Comparison of ENCODE assay signal across 26 cellular contexts in the genomic region with DNA sequence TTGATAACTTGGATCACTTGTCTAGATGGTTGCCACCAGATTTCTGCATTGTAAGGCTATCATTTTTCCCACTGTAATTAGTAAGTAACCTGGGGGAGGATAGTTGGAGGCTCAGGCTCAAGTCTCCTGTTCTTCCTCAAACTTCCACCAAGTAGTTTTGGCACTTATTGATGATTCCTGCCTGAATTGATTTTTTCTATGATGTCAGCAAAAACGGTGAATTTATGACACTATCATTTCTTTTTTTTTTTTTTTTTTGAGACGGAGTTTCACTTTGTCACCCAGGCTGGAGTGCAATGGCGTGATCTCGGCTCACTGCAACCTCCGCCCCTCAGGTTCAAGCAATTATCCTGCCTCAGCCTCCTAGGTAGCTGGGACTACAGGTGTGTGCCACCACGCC. TPM values are rescaled to one million over a fixed set of nuclear protein-coding genes. Genes with fewer than 3 reads are reported as not detected.
DNase-seq lines count a peak whose midpoint lies in the region; ATAC-seq and TF ChIP-seq lines count a peak whose summit lies in the region.
"Had no signal": no experiment of that assay in that cellular context is flagged by ENCODE, and none has a peak within 500 bp of the region (broad histone marks: within the 10 kb centered on the region; RNA-seq: fewer than 3 reads in every experiment).

No MANE protein-coding gene starts in this region.

- H3K27ac Mint-ChIP-seq in activated CD8-positive, alpha-beta memory T cell treated with anti-CD3 and anti-CD28 coated beads, Interleukin-2, amount 10 ng/mL, durations not matched to agents 7 days and 5 days, result peak overlapping the region; percentile 97
- peak overlapping the region; percentile 47 for H3K27ac Mint-ChIP-seq in Caco-2 (ENCODE audit: unreplicated experiment)
- peak overlapping the region; percentile 94 for H3K27ac Mint-ChIP-seq in activated CD4-positive, alpha-beta memory T cell treated with anti-CD3 and anti-CD28 coated beads for 36 hours
- H3K27ac Mint-ChIP-seq: neural progenitor cell had no signal

- H3K4me3 ChIP-seq in Caco-2 (ENCODE audit: low read depth, low read length) (no peak overlapping the region), hepatocyte (no peak overlapping the region)
- H3K4me3 ChIP-seq: MG63, neural progenitor cell, right atrium auricular region, SJCRH30, spleen, suprapubic skin, upper lobe of right lung had no signal

- no peak for TF ChIP-seq CTCF in Caco-2 (IDR thresholded peaks at IDR 0.05; ENCODE audit: insufficient read depth in 1 of 2, low read depth in 1 of 2, low read length in 1 of 2, severe bottlenecking in 1 of 2, unreplicated experiment in 1 of 2)
- no peak for TF ChIP-seq CTCF in hepatocyte (IDR thresholded peaks at IDR 0.05; ENCODE audit: poor library complexity)

- H3K36me3 ChIP-seq in Caco-2 (ENCODE audit: control insufficient read depth, insufficient read depth, low read length) (no peaks in the 10 kb centered on the region), hepatocyte (replicated peaks; ENCODE audit: insufficient read depth, low read depth) (no peaks in the 10 kb centered on the region)
- H3K36me3 ChIP-seq: BE2C, MG63, neural progenitor cell, right atrium auricular region, SJCRH30, spleen, suprapubic skin, upper lobe of right lung had no signal

- peaks cover 26% of the 10 kb centered on the region for H3K4me1 ChIP-seq in Caco-2
- H3K4me1 ChIP-seq in hepatocyte (ENCODE audit: insufficient read depth), result peaks cover 44% of the 10 kb centered on the region
- H3K4me1 ChIP-seq: BE2C, neural progenitor cell, right atrium auricular region had no signal

- H3K4me1 Mint-ChIP-seq in activated CD8-positive, alpha-beta memory T cell treated with anti-CD3 and anti-CD28 coated beads, Interleukin-2, amount 10 ng/mL, durations not matched to agents 7 days and 5 days, result peaks cover 52% of the 10 kb centered on the region
- H3K4me1 Mint-ChIP-seq in Caco-2 (ENCODE audit: low read depth, unreplicated experiment), result peaks cover 18% of the 10 kb centered on the region
- H3K4me1 Mint-ChIP-seq in activated CD4-positive, alpha-beta memory T cell treated with anti-CD3 and anti-CD28 coated beads for 36 hours (ENCODE audit: low read depth), result peaks cover 73% of the 10 kb centered on the region

- H4K20me1 ChIP-seq in hepatocyte (ENCODE audit: insufficient read depth, poor library complexity, severe bottlenecking), result no peaks in the 10 kb centered on the region

- CTCF ChIA-PET in activated CD8-positive, alpha-beta memory T cell treated with anti-CD3 and anti-CD28 coated beads, Interleukin-2, amount 10 ng/mL, durations not matched to agents 7 days and 5 days (lab: Charles Lee), result interaction anchor here (0.6 to 4.5 kb wide), 3 partner anchors 10 to 124 kb away, joined by 3 to 30 read pairs (median 5); no protein-coding TSS in a partner anchor
- CTCF ChIA-PET in Caco-2 (lab: Charles Lee), result no interaction called here
- CTCF ChIA-PET in activated CD4-positive, alpha-beta memory T cell treated with anti-CD3 and anti-CD28 coated beads for 36 hours (lab: Charles Lee), result interaction anchor here (1.0 to 5.0 kb wide), 5 partner anchors 10 to 105 kb away, joined by 3 to 17 read pairs (median 6); no protein-coding TSS in a partner anchor

- ATAC-seq in activated CD8-positive, alpha-beta memory T cell treated with anti-CD3 and anti-CD28 coated beads, Interleukin-2, amount 10 ng/mL, durations not matched to agents 7 days and 5 days, result no peak
- ATAC-seq: upper lobe of right lung had no signal

- H3K27ac ChIP-seq in hepatocyte, result peak overlapping the region; percentile 85
- H3K27ac ChIP-seq: neural progenitor cell, right atrium auricular region, SJCRH30, spleen, suprapubic skin, upper lobe of right lung had no signal

- intact Hi-C loops in Caco-2 (cut with micrococcal nuclease; ENCODE audit: unreplicated experiment), result no loop called here
- intact Hi-C loops in activated CD4-positive, alpha-beta memory T cell treated with anti-CD3 and anti-CD28 coated beads for 36 hours (cut with micrococcal nuclease), result no loop called here

- H3K79me2 ChIP-seq in hepatocyte, result no peaks in the 10 kb centered on the region

- whole genome bisulfite sequencing in hepatocyte (ENCODE audit: low lambda C conversion rate, missing lambda C conversion rate), result 91% methylated on average over 6 of the region's 6 CpGs

- H3K4me3 Mint-ChIP-seq in activated CD8-positive, alpha-beta memory T cell treated with anti-CD3 and anti-CD28 coated beads, Interleukin-2, amount 10 ng/mL, durations not matched to agents 7 days and 5 days, result no peak overlapping the region
- no peak overlapping the region for H3K4me3 Mint-ChIP-seq in Caco-2 (ENCODE audit: unreplicated experiment)
- H3K4me3 Mint-ChIP-seq in activated CD4-positive, alpha-beta memory T cell treated with anti-CD3 and anti-CD28 coated beads for 36 hours, result no peak overlapping the region
- H3K4me3 Mint-ChIP-seq: neural progenitor cell had no signal

- H2AFZ ChIP-seq in hepatocyte, result no peak overlapping the region
- H2AFZ ChIP-seq: neural progenitor cell had no signal

- POLR2A ChIA-PET in Caco-2 (lab: Charles Lee), result no interaction called here
- POLR2A ChIA-PET in activated CD4-positive, alpha-beta memory T cell treated with anti-CD3 and anti-CD28 coated beads for 36 hours (lab: Charles Lee), result interaction anchor here (1.9 kb wide), 1 partner anchor 9 kb away, joined by 6 read pairs; no protein-coding TSS in a partner anchor

- peaks cover 15% of the 10 kb centered on the region for H3K36me3 Mint-ChIP-seq in activated CD8-positive, alpha-beta memory T cell treated with anti-CD3 and anti-CD28 coated beads, Interleukin-2, amount 10 ng/mL, durations not matched to agents 7 days and 5 days
- peaks cover 6% of the 10 kb centered on the region for H3K36me3 Mint-ChIP-seq in Caco-2 (ENCODE audit: insufficient read depth, unreplicated experiment)
- H3K36me3 Mint-ChIP-seq in activated CD4-positive, alpha-beta memory T cell treated with anti-CD3 and anti-CD28 coated beads for 36 hours, result no peaks in the 10 kb centered on the region
- H3K36me3 Mint-ChIP-seq: neural progenitor cell had no signal

- H3K9me3 Mint-ChIP-seq in activated CD8-positive, alpha-beta memory T cell treated with anti-CD3 and anti-CD28 coated beads, Interleukin-2, amount 10 ng/mL, durations not matched to agents 7 days and 5 days (ENCODE audit: low read depth), result no peaks in the 10 kb centered on the region
- peaks cover 10% of the 10 kb centered on the region for H3K9me3 Mint-ChIP-seq in Caco-2 (ENCODE audit: unreplicated experiment)
- no peaks in the 10 kb centered on the region for H3K9me3 Mint-ChIP-seq in activated CD4-positive, alpha-beta memory T cell treated with anti-CD3 and anti-CD28 coated beads for 36 hours

- H3K27me3 ChIP-seq in Caco-2 (replicated peaks; ENCODE audit: control insufficient read depth, insufficient read depth, low read length) (no peaks in the 10 kb centered on the region), hepatocyte (no peaks in the 10 kb centered on the region)
- H3K27me3 ChIP-seq: BE2C, MG63, neural progenitor cell, right atrium auricular region, SJCRH30, spleen, suprapubic skin, upper lobe of right lung had no signal

- DNase-seq in activated CD8-positive, alpha-beta memory T cell treated with anti-CD3 and anti-CD28 coated beads, Interleukin-2, amount 10 ng/mL, durations not matched to agents 7 days and 5 days, result no peak
- DNase-seq in activated CD8-positive, alpha-beta memory T cell treated with anti-CD3 and anti-CD28 coated beads, Interleukin-2, amount 50 U/mL, for 48 hours, result no peak
- no peak for DNase-seq in Caco-2
- DNase-seq in activated CD4-positive, alpha-beta memory T cell treated with anti-CD3 and anti-CD28 coated beads for 36 hours, result no peak
- DNase-seq in hepatocyte (ENCODE audit: low spot score), result no peak
- DNase-seq in globus pallidus (ENCODE audit: low spot score), result no peak
- no peak for DNase-seq in HPDE6-E6E7 (ENCODE audit: extremely low spot score)
- DNase-seq in T1000 (lab: John Stamatoyannopoulos, UW), result no peak
- DNase-seq: activated CD4-positive, alpha-beta T cell treated with anti-CD3 and anti-CD28 coated beads for 48 hours; activated CD8-positive, alpha-beta memory T cell treated with anti-CD3 and anti-CD28 coated beads, Interleukin-2, amount 50 U/mL, for 4 hours; activated effector memory CD4-positive, alpha-beta T cell treated with anti-CD3 and anti-CD28 coated beads, Interleukin-2, amount 50 U/mL, for 16 hours; amniotic stem cell; BE2C; kidney; MG63; NCI-H2029; NCI-H69; SJCRH30; spleen; upper lobe of right lung had no signal

- BruUV-seq in Caco-2 (replicated peaks; lab: Mats Ljungman, UMichigan), result no TSS peak

- H3K9me3 ChIP-seq in Caco-2, result no peaks in the 10 kb centered on the region
- H3K9me3 ChIP-seq in hepatocyte (ENCODE audit: low read depth), result no peaks in the 10 kb centered on the region
- H3K9me3 ChIP-seq: BE2C, MG63, right atrium auricular region, SJCRH30, suprapubic skin, upper lobe of right lung had no signal

- H3K27me3 Mint-ChIP-seq in activated CD8-positive, alpha-beta memory T cell treated with anti-CD3 and anti-CD28 coated beads, Interleukin-2, amount 10 ng/mL, durations not matched to agents 7 days and 5 days, result no peaks in the 10 kb centered on the region
- H3K27me3 Mint-ChIP-seq in Caco-2 (ENCODE audit: insufficient read depth, unreplicated experiment), result no peaks in the 10 kb centered on the region
- no peaks in the 10 kb centered on the region for H3K27me3 Mint-ChIP-seq in activated CD4-positive, alpha-beta memory T cell treated with anti-CD3 and anti-CD28 coated beads for 36 hours

- H3K4me2 ChIP-seq in hepatocyte, result no peak overlapping the region
- H3K4me2 ChIP-seq: neural progenitor cell had no signal

- H3K9me2 ChIP-seq in hepatocyte (replicated peaks; ENCODE audit: insufficient read depth), result no peaks in the 10 kb centered on the region

RNA-seq across cellular contexts. Expression of a gene that starts 12.4 kb away (rescaled TPM):
- 1,000 to 10,000 TPM; 6,072 to 7,639 TPM for total RNA-seq in activated CD8-positive, alpha-beta memory T cell treated with anti-CD3 and anti-CD28 coated beads, Interleukin-2, amount 10 ng/mL, durations not matched to agents 7 days and 5 days
- total RNA-seq in Caco-2 (2022), result 1,007 and 1,095 TPM in 2 replicates
- 1,000 to 10,000 TPM; 6,087 to 6,256 TPM for total RNA-seq in activated CD4-positive, alpha-beta memory T cell treated with anti-CD3 and anti-CD28 coated beads for 36 hours
- total RNA-seq in hepatocyte, result 6,141 and 6,242 TPM in 2 replicates
- polyA plus RNA-seq in hepatocyte, result 9,038 and 9,758 TPM in 2 replicates

RNA-seq across cellular contexts. Expression of a gene that starts 57.1 kb away (rescaled TPM):
- total RNA-seq in activated CD8-positive, alpha-beta memory T cell treated with anti-CD3 and anti-CD28 coated beads, Interleukin-2, amount 10 ng/mL, durations not matched to agents 7 days and 5 days, result not detected
- total RNA-seq in Caco-2 (2022) (not detected in 2 replicates), hepatocyte (not detected in 2 replicates)
- total RNA-seq in activated CD4-positive, alpha-beta memory T cell treated with anti-CD3 and anti-CD28 coated beads for 36 hours, result under 1 TPM in 1 of 2 experiments, not detected in 1; 0.05 TPM
- polyA plus RNA-seq in hepatocyte, result not detected in 2 replicates
- total RNA-seq: epithelial cell of proximal tubule, kidney, lower leg skin, mononuclear cell, right atrium auricular region, suprapubic skin, upper lobe of right lung had no signal

Comparison
In these comparisons a context has a peak if more than half of its experiments do, and no peak if none do; other contexts are left out.
1. H3K27ac Mint-ChIP-seq: peak in every context shown above with its lines; median percentile 97 in activated CD8-positive, alpha-beta memory T cell treated with anti-CD3 and anti-CD28 coated beads, Interleukin-2, amount 10 ng/mL, durations not matched to agents 7 days and 5 days; 94 in activated CD4-positive, alpha-beta memory T cell treated with anti-CD3 and anti-CD28 coated beads for 36 hours; 47 in Caco-2.